In genomic region chr2:218281449-218281848, GRCh38 we compare ENCODE assay signal across 11 cellular contexts. TPM values are rescaled to one million over a fixed set of nuclear protein-coding genes. Genes with fewer than 3 reads are reported as not detected.
DNase-seq lines count a peak whose midpoint lies in the region; ATAC-seq, FAIRE-seq and TF ChIP-seq lines count a peak whose summit lies in the region.
"Had no signal": no experiment of that assay in that cellular context is flagged by ENCODE, and none has a peak within 500 bp of the region (broad histone marks: within the 10 kb centered on the region; RNA-seq: fewer than 3 reads in every experiment).

No MANE protein-coding gene starts in this region.

- no peak overlapping the region for H4K5ac ChIP-seq in IMR-90 (ENCODE audit: low read depth, low read length)

- dilution Hi-C loops in IMR-90 (cut with HindIII; ENCODE audit: low sequenced_read_pairs, unreplicated experiment): no loop called here

- no peaks in the 10 kb centered on the region for H3K9me1 ChIP-seq in IMR-90 (ENCODE audit: insufficient read depth, low read length)

- peaks cover 17% of the 10 kb centered on the region for H4K20me1 ChIP-seq in IMR-90 (ENCODE audit: insufficient read depth, low read length)

- FAIRE-seq in kidney (lab: Jason Lieb, UNC): no peak

- peak overlapping the region; percentile 90 for H2BK5ac ChIP-seq in IMR-90 (ENCODE audit: low read depth, low read length, poor library complexity, severe bottlenecking)

- no peak for TF ChIP-seq RAD21 in IMR-90 (IDR thresholded peaks at IDR 0.05; ENCODE audit: low read length)

- H3K27ac ChIP-seq in IMR-90 (ENCODE audit: insufficient read depth, low read length) (peak overlapping the region; percentile 76; the same call in 1 of the 2 replicates), kidney (ENCODE audit: low read depth in 2 of 2, low read length in 2 of 2) (peak overlapping the region; percentile 71 to 77)
- H3K27ac ChIP-seq: neutrophil had no signal

- no peak overlapping the region for H3K4me3 Mint-ChIP-seq in stimulated activated effector memory CD8-positive, alpha-beta T cell treated with anti-CD3 and anti-CD28 coated beads, Interleukin-12 subunit alpha, Interleukin-12 subunit beta, amount 100 ng/mL, for 72 hours

- no peaks in the 10 kb centered on the region for H3K9me3 Mint-ChIP-seq in stimulated activated effector memory CD8-positive, alpha-beta T cell treated with anti-CD3 and anti-CD28 coated beads, Interleukin-12 subunit alpha, Interleukin-12 subunit beta, amount 100 ng/mL, for 72 hours

- H2AK9ac ChIP-seq in IMR-90 (replicated peaks; ENCODE audit: low read depth, low read length, poor library complexity): peak overlapping the region; percentile 52

- no peaks in the 10 kb centered on the region for H3K27me3 ChIP-seq in IMR-90 (ENCODE audit: control insufficient read depth, insufficient read depth, low read length)
- H3K27me3 ChIP-seq: neutrophil had no signal

- ATAC-seq in IMR-90 (ENCODE audit: low read depth): no peak
- ATAC-seq in stimulated activated effector memory CD8-positive, alpha-beta T cell treated with anti-CD3 and anti-CD28 coated beads, Interleukin-12 subunit alpha, Interleukin-12 subunit beta, amount 100 ng/mL, for 72 hours: no peak
- ATAC-seq in GM18858 (IDR thresholded peaks at IDR 0.05; ENCODE audit: unreplicated experiment): no peak

- peak overlapping the region; percentile 19; the same call in 1 of the 2 replicates for H3K4ac ChIP-seq in IMR-90 (ENCODE audit: low read depth, low read length)

- H2AK5ac ChIP-seq in IMR-90 (ENCODE audit: low read depth, low read length): peak overlapping the region; percentile 27; the same call in 1 of the 2 replicates

- H3K56ac ChIP-seq in IMR-90 (ENCODE audit: extremely low read depth, insufficient read depth, low read length): no peak overlapping the region

- 94% methylated on average over 2 of the region's 3 CpGs; no CpG with 5 or more reads in 1 of the 2 experiments for WGBS in IMR-90 (ENCODE audit: extremely low coverage in 2 of 2, insufficient read length in 1 of 2), 2 experiments

- no peak overlapping the region for H3K9ac ChIP-seq in IMR-90 (ENCODE audit: low read depth, low read length)
- H3K9ac ChIP-seq in kidney (ENCODE audit: low read length in 2 of 2): no peak overlapping the region

- H2BK15ac ChIP-seq in IMR-90 (ENCODE audit: low read depth, low read length): no peak overlapping the region; the same call in 2 of the 3 replicates

- no peak overlapping the region for H4K91ac ChIP-seq in IMR-90 (ENCODE audit: insufficient read depth, low read depth, low read length)

- in situ Hi-C loops in IMR-90 (cut with MboI; ENCODE audit: low sequenced_read_pairs): no loop called here

- no peak overlapping the region for H2AFZ ChIP-seq in IMR-90 (replicated peaks; ENCODE audit: low read length, poor library complexity)

- H4K8ac ChIP-seq in IMR-90 (ENCODE audit: low read depth in 2 of 2, low read length in 2 of 2): 0 out of 4 replicates have a peak overlapping the region, but pooled peaks of 1 of the 2 experiments have one; percentile 3

- H3K4me1 ChIP-seq in IMR-90 (ENCODE audit: control insufficient read depth, insufficient read depth, low read length) (peaks cover 31% of the 10 kb centered on the region), kidney (ENCODE audit: control insufficient read depth in 1 of 2, insufficient read depth in 1 of 2, low read depth in 1 of 2, low read length in 2 of 2) (peaks cover 40 to 45% of the 10 kb centered on the region in 2 donors)

- no peak overlapping the region; the same call in 1 of the 2 replicates for H3K14ac ChIP-seq in IMR-90 (replicated peaks; ENCODE audit: low read depth, low read length)

- CTCF ChIA-PET in IMR-90 (lab: Yijun Ruan, JAX): interaction anchor here (0.6 kb wide), 1 partner anchor 327 kb away, joined by 4 read pairs; no protein-coding TSS in a partner anchor

- TF ChIP-seq CTCF in IMR-90 (conservative IDR thresholded peaks at IDR 0.05; ENCODE audit: low read depth, low read length) (no peak), kidney (IDR thresholded peaks at IDR 0.05; ENCODE audit: borderline replicate concordance, extremely low read depth, insufficient read depth) (no peak)

- peaks cover 22 to 90% of the 10 kb centered on the region in 2 experiments for H3K79me1 ChIP-seq in IMR-90 (ENCODE audit: low read depth in 1 of 2, low read length in 2 of 2)

- H3K9me3 ChIP-seq in IMR-90 (ENCODE audit: control insufficient read depth, insufficient read depth, low read length) (no peaks in the 10 kb centered on the region), kidney (ENCODE audit: control insufficient read depth in 1 of 2, low read length in 2 of 2) (no peaks in the 10 kb centered on the region)
- H3K9me3 ChIP-seq: neutrophil had no signal

- no peak overlapping the region for H2BK120ac ChIP-seq in IMR-90 (ENCODE audit: low read depth, low read length)

- intact Hi-C loops in IMR-90 (cut with micrococcal nuclease): no loop called here
- intact Hi-C loops in kidney (cut with DNase I): no loop called here

- TF ChIP-seq POLR2A in IMR-90 (IDR thresholded peaks at IDR 0.05; ENCODE audit: low read depth, low read length): no peak

- no peak overlapping the region for H3K18ac ChIP-seq in IMR-90 (ENCODE audit: low read depth, low read length)

- H3K36me3 ChIP-seq in IMR-90 (ENCODE audit: control insufficient read depth, insufficient read depth, low read length) (peaks cover 46% of the 10 kb centered on the region), kidney (ENCODE audit: control insufficient read depth in 1 of 2, insufficient read depth in 2 of 2, low read length in 2 of 2) (peaks cover 40 to 51% of the 10 kb centered on the region in 2 donors)

- no peak overlapping the region for H3K4me2 ChIP-seq in IMR-90 (ENCODE audit: low read depth, low read length)

- no TSS peak for BruUV-seq in IMR-90 (replicated peaks; lab: Mats Ljungman, UMichigan)

- H2BK20ac ChIP-seq in IMR-90 (ENCODE audit: low read depth, low read length): no peak overlapping the region

- POLR2A ChIA-PET in IMR-90 (lab: Charles Lee; ENCODE audit: unreplicated experiment): no interaction called here

- peaks cover 74% of the 10 kb centered on the region for H3K4me1 Mint-ChIP-seq in stimulated activated effector memory CD8-positive, alpha-beta T cell treated with anti-CD3 and anti-CD28 coated beads, Interleukin-12 subunit alpha, Interleukin-12 subunit beta, amount 100 ng/mL, for 72 hours

- no peak for DNase-seq in IMR-90
- peak; percentile 43 for DNase-seq in astrocyte of the hippocampus (ENCODE audit: low read depth, low spot score)
- no peak for DNase-seq in kidney
- DNase-seq in stimulated activated effector memory CD8-positive, alpha-beta T cell treated with anti-CD3 and anti-CD28 coated beads, Interleukin-12 subunit alpha, Interleukin-12 subunit beta, amount 100 ng/mL, for 72 hours (ENCODE audit: low spot score in 2 of 2): no peak
- DNase-seq in DMS53 (lab: John Stamatoyannopoulos, UW): no peak
- no peak for DNase-seq in OCI-M1 (lab: John Stamatoyannopoulos, UW)
- no peak for DNase-seq in stimulated activated CD4-positive, alpha-beta T cell treated with anti-CD3 and anti-CD28 coated beads, Interleukin-1b, Interleukin-23, amount 100 ng/mL, for 48 hours
- DNase-seq: activated effector memory CD4-positive, alpha-beta T cell treated with Interleukin-2 at 50 U/mL for 16 hours had no signal

- H3K4me3 ChIP-seq in IMR-90 (ENCODE audit: insufficient read depth, low read depth, low read length) (no peak overlapping the region), kidney (ENCODE audit: low read length in 2 of 2) (no peak overlapping the region)

- no peak overlapping the region for H3K23ac ChIP-seq in IMR-90 (ENCODE audit: low read depth, low read length)

- H3K27ac Mint-ChIP-seq in stimulated activated effector memory CD8-positive, alpha-beta T cell treated with anti-CD3 and anti-CD28 coated beads, Interleukin-12 subunit alpha, Interleukin-12 subunit beta, amount 100 ng/mL, for 72 hours: peak overlapping the region; percentile 99

- H3K36me3 Mint-ChIP-seq in stimulated activated effector memory CD8-positive, alpha-beta T cell treated with anti-CD3 and anti-CD28 coated beads, Interleukin-12 subunit alpha, Interleukin-12 subunit beta, amount 100 ng/mL, for 72 hours: peaks cover 90% of the 10 kb centered on the region

TF ChIP-seq in IMR-90, 13 proteins besides CTCF, POLR2A, EP300 and RAD21 (continues in another document):
- TF ChIP-seq MAZ (IDR thresholded peaks at IDR 0.05; ENCODE audit: borderline replicate concordance, low read depth, low read length): no peak
- TF ChIP-seq CHD1 (IDR thresholded peaks at IDR 0.05; ENCODE audit: low read depth, low read length): no peak
- no peak for TF ChIP-seq FOS (IDR thresholded peaks at IDR 0.05; ENCODE audit: low read depth, low read length)

RNA-seq across cellular contexts. Expression of gene TMBIM1, which starts 10.9 kb away (rescaled TPM):
- total RNA-seq in IMR-90 (2012; rRNA removed) (78.6 and 102 TPM in 2 replicates), kidney (217 TPM)
- polyA plus RNA-seq in IMR-90 (2012; rRNA removed) (81.2 and 84.6 TPM in 2 replicates), kidney (ENCODE audit: insufficient read depth, low read depth, low replicate concordance) (130 TPM)
- polyA plus RNA-seq in IMR-90 (2012; cell fraction: cytosol; rRNA removed): 29.3 and 57.5 TPM in 2 replicates
- polyA plus RNA-seq in IMR-90 (2012; cell fraction: nucleus; rRNA removed; ENCODE audit: low replicate concordance): 45.5 and 46.8 TPM in 2 replicates

RNA-seq across cellular contexts. Expression of gene PNKD, which starts 11.1 kb away (rescaled TPM):
- total RNA-seq in IMR-90 (2012; rRNA removed): 19.2 and 22.2 TPM in 2 replicates
- polyA plus RNA-seq in IMR-90 (2012; rRNA removed): 68.5 and 70.1 TPM in 2 replicates
- polyA plus RNA-seq in IMR-90 (2012; cell fraction: cytosol; rRNA removed): 86.1 and 87.9 TPM in 2 replicates
- polyA plus RNA-seq in IMR-90 (2012; cell fraction: nucleus; rRNA removed; ENCODE audit: low replicate concordance): 29.9 and 38.4 TPM in 2 replicates
- total RNA-seq in kidney: 90.6 TPM
- polyA plus RNA-seq in kidney (ENCODE audit: insufficient read depth, low read depth, low replicate concordance): 244 TPM

RNA-seq across cellular contexts. Expression of gene AAMP, which starts 11.5 kb away (rescaled TPM):
- 112 and 118 TPM in 2 replicates for total RNA-seq in IMR-90 (2012; rRNA removed)
- 104 and 108 TPM in 2 replicates for polyA plus RNA-seq in IMR-90 (2012; rRNA removed)
- 132 and 175 TPM in 2 replicates for polyA plus RNA-seq in IMR-90 (2012; cell fraction: cytosol; rRNA removed)
- polyA plus RNA-seq in IMR-90 (2012; cell fraction: nucleus; rRNA removed; ENCODE audit: low replicate concordance): 140 and 213 TPM in 2 replicates
- total RNA-seq in kidney: 70.1 TPM
- polyA plus RNA-seq in kidney (ENCODE audit: insufficient read depth, low read depth, low replicate concordance): 108 TPM

RNA-seq across cellular contexts. Expression of gene GPBAR1, which starts 20.6 kb away (rescaled TPM):
- total RNA-seq in IMR-90 (2012; rRNA removed) (under 0.01 TPM in 1 of 2 replicates, not detected in the other), kidney (3.2 TPM)
- polyA plus RNA-seq in IMR-90 (2012; rRNA removed) (0.13 and 0.21 TPM in 2 replicates), kidney (ENCODE audit: insufficient read depth, low read depth, low replicate concordance) (6.0 TPM)
- 0.05 and 0.13 TPM in 2 replicates for polyA plus RNA-seq in IMR-90 (2012; cell fraction: cytosol; rRNA removed)
- polyA plus RNA-seq in IMR-90 (2012; cell fraction: nucleus; rRNA removed; ENCODE audit: low replicate concordance): 0.56 and 2.4 TPM in 2 replicates
- total RNA-seq: fibroblast of villous mesenchyme had no signal
